8 cellular contexts compared by ENCODE assay signal in the genomic region with DNA sequence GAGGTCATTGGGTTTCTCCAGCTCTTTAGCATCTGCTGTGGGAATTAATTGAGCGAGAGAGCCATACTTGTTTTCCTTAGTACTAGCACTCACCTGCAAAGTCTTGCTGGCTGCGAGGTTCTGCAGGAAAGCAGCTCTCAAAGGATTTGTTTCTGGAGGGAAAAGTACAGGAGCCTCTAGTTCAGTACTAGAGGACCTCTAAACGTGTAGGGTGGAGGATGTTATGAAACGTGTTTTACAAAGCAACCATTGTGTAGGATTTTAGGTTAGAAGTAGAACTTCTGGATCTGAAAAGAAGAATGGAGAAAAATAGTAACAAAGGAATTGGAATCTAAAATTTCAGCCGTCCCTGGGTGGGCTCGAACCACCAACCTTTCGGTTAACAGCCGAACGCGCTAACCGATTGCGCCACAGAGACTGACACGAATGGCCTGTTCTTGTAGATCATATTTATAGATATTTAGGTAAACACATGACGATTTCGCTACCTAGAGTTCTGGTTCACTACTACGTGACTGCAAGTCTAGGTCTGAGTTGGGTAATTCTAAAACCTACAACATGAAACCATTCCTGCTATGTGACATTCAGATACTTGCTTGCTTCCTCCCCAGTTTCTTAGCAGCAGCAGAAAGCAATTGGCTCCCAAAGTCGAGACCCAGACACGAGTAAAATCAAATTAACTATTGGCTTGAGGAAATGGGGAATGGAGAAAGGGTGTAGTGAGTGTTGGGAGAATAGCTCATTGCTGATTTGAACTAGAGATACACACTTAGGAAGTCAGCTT.
DNase-seq lines count a peak whose midpoint lies in the region; ATAC-seq, FAIRE-seq and TF ChIP-seq lines count a peak whose summit lies in the region.

No MANE protein-coding gene starts in this region.

- peak; percentile 80 for FAIRE-seq in H54 (lab: Jason Lieb, UNC)

- TF ChIP-seq POLR2A in H54 (IDR thresholded peaks at IDR 0.05; ENCODE audit: low read depth, low read length): no peak

- peak overlapping the region; percentile 60 for H3K4me3 Mint-ChIP-seq in T-helper 2 cell treated with Interferon-gamma antibody and Interleukin-4, amounts not matched to agents 5 μg/mL and 100 μg/mL, for 36 hours

- peaks cover 49% of the 10 kb centered on the region for H3K27me3 Mint-ChIP-seq in T-helper 2 cell treated with Interferon-gamma antibody and Interleukin-4, amounts not matched to agents 5 μg/mL and 100 μg/mL, for 36 hours (ENCODE audit: low read depth)

- H3K9me3 Mint-ChIP-seq in T-helper 2 cell treated with Interferon-gamma antibody and Interleukin-4, amounts not matched to agents 5 μg/mL and 100 μg/mL, for 36 hours: no peaks in the 10 kb centered on the region

- H3K36me3 Mint-ChIP-seq in T-helper 2 cell treated with Interferon-gamma antibody and Interleukin-4, amounts not matched to agents 5 μg/mL and 100 μg/mL, for 36 hours (ENCODE audit: low read depth): no peaks in the 10 kb centered on the region

- no peak for ATAC-seq in GM19351 (IDR thresholded peaks at IDR 0.05; ENCODE audit: unreplicated experiment)

- H3K27ac Mint-ChIP-seq in T-helper 2 cell treated with Interferon-gamma antibody and Interleukin-4, amounts not matched to agents 5 μg/mL and 100 μg/mL, for 36 hours: no peak overlapping the region

- DNase-seq in H54 (ENCODE audit: insufficient read length, low spot score): peak; percentile 50
- peak; percentile 32 for DNase-seq in T-helper 2 cell treated with Interferon-gamma antibody and Interleukin-4, amounts not matched to agents 5 μg/mL and 100 μg/mL, for 36 hours (ENCODE audit: low spot score)
- peak; percentile 35 for DNase-seq in foreskin melanocyte
- DNase-seq in stimulated activated CD8-positive, alpha-beta memory T cell treated with anti-CD3 and anti-CD28 coated beads, Interleukin-15, amount 100 ng/mL, for 24 hours (ENCODE audit: low read depth): peak; percentile 46
- DNase-seq in DMS53 treated with DMSO at 0.1 percent for 48 hours (lab: John Stamatoyannopoulos, UW; ENCODE audit: unreplicated experiment): no peak
- no peak for DNase-seq in SW 1271 (lab: John Stamatoyannopoulos, UW)
- no peak for DNase-seq in epidermal melanocyte (ENCODE audit: insufficient read length, low spot score)

- H3K4me1 Mint-ChIP-seq in T-helper 2 cell treated with Interferon-gamma antibody and Interleukin-4, amounts not matched to agents 5 μg/mL and 100 μg/mL, for 36 hours (ENCODE audit: low read depth): peaks cover 12% of the 10 kb centered on the region

Comparison
In these comparisons a context has a peak if more than half of its experiments do, and no peak if none do; other contexts are left out.
1. DNase-seq: peak in H54 (single experiment), T-helper 2 cell treated with Interferon-gamma antibody and Interleukin-4, amounts not matched to agents 5 μg/mL and 100 μg/mL, for 36 hours (single experiment), foreskin melanocyte (single experiment) and stimulated activated CD8-positive, alpha-beta memory T cell treated with anti-CD3 and anti-CD28 coated beads, Interleukin-15, amount 100 ng/mL, for 24 hours (single experiment); none in DMS53 treated with DMSO at 0.1 percent for 48 hours (single experiment), SW 1271 (0 of 2) and epidermal melanocyte (single experiment).